In the genomic region with DNA sequence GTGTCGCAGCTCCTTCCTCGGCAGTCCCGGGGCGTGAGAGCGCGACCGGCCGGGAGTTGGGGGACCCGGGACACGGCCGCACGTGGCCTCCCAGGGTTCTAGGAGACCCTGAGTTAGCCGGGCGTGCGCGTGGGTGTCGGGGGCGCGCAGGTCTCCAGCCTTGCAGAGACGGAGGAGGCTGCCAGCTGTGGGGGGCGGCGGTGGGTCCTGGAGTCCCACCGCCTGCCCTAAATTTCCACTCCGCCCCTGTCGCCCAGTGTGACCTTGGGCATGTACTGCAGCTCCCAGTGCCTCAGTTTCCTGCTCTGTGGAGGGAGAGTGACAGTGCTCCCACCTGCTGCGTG, we compare ENCODE assay signal across 8 cellular contexts. TPM values are rescaled to one million over a fixed set of nuclear protein-coding genes. Genes with fewer than 3 reads are reported as not detected.
DNase-seq lines count a peak whose midpoint lies in the region; ATAC-seq and TF ChIP-seq lines count a peak whose summit lies in the region.

No MANE protein-coding gene starts in this region.

- no peaks in the 10 kb centered on the region for H3K9me3 Mint-ChIP-seq in activated CD8-positive, alpha-beta memory T cell treated with anti-CD3 and anti-CD28 coated beads, Interleukin-2, amount 10 ng/mL, durations not matched to agents 7 days and 5 days (ENCODE audit: low read depth)

- H3K9me2 ChIP-seq in DOHH2 (replicated peaks; ENCODE audit: control insufficient read depth, low read length), result no peaks in the 10 kb centered on the region

- no peaks in the 10 kb centered on the region for H3F3A ChIP-seq in DOHH2 (ENCODE audit: control insufficient read depth, insufficient read depth)

- no peaks in the 10 kb centered on the region for H4K20me1 ChIP-seq in DOHH2 (ENCODE audit: control insufficient read depth, insufficient read depth, low read depth, low read length)

- DNase-seq in left ventricle myocardium superior (no peak), NCI-H2196 (lab: John Stamatoyannopoulos, UW; ENCODE audit: unreplicated experiment) (no peak)
- DNase-seq in activated CD8-positive, alpha-beta memory T cell treated with anti-CD3 and anti-CD28 coated beads, Interleukin-2, amount 10 ng/mL, durations not matched to agents 7 days and 5 days, result no peak
- DNase-seq in effector CD8-positive, alpha-beta T cell (lab: John Stamatoyannopoulos, UW), result no peak

- H3K9me3 ChIP-seq in DOHH2 (ENCODE audit: control insufficient read depth, insufficient read depth, low read length) (no peaks in the 10 kb centered on the region), skeletal muscle tissue (ENCODE audit: control insufficient read depth in 3 of 3, low read length in 3 of 3) (no peaks in the 10 kb centered on the region)

- H3K9ac ChIP-seq in skeletal muscle tissue (ENCODE audit: low read depth in 1 of 3, low read length in 3 of 3), result peak overlapping the region in 2 of 3 donors; percentile 45 to 62

- H3K27me3 ChIP-seq in DOHH2 (ENCODE audit: control insufficient read depth, low read length) (peaks cover 2% of the 10 kb centered on the region; the same call in 1 of the 2 replicates), skeletal muscle tissue (ENCODE audit: control insufficient read depth in 3 of 3, insufficient read depth in 3 of 3, low read length in 3 of 3) (no peaks in the 10 kb centered on the region)

- no peak overlapping the region for H3K27ac ChIP-seq in DOHH2 (ENCODE audit: low read depth, low read length)
- peak overlapping the region; percentile 7; the same call in 1 of the 2 replicates for H3K27ac ChIP-seq in VCaP
- H3K27ac ChIP-seq in skeletal muscle tissue (ENCODE audit: low read depth, low read length), result no peak overlapping the region

- H3K4me3 ChIP-seq in DOHH2 (ENCODE audit: low read length) (peak overlapping the region; percentile 63), skeletal muscle tissue (ENCODE audit: low read length in 3 of 3) (peak overlapping the region; percentile 30 to 66 (median 65))

- H3K4me2 ChIP-seq in DOHH2 (ENCODE audit: low read length), result peak overlapping the region; percentile 81

- CTCF ChIA-PET in activated CD8-positive, alpha-beta memory T cell treated with anti-CD3 and anti-CD28 coated beads, Interleukin-2, amount 10 ng/mL, durations not matched to agents 7 days and 5 days (lab: Charles Lee), result no interaction called here

- H3K79me2 ChIP-seq in DOHH2 (ENCODE audit: control insufficient read depth, low read length), result no peaks in the 10 kb centered on the region

- H3K36me3 ChIP-seq in DOHH2 (ENCODE audit: control insufficient read depth, low read length) (no peaks in the 10 kb centered on the region), skeletal muscle tissue (ENCODE audit: control insufficient read depth in 3 of 3, insufficient read depth in 3 of 3, low read length in 3 of 3) (no peaks in the 10 kb centered on the region)

- intact Hi-C loops in left ventricle myocardium superior (cut with micrococcal nuclease), result no loop called here

- ATAC-seq in left ventricle myocardium superior (peak; percentile 1), HG02798 (IDR thresholded peaks at IDR 0.05; ENCODE audit: poor library complexity, unreplicated experiment) (no peak)
- ATAC-seq in activated CD8-positive, alpha-beta memory T cell treated with anti-CD3 and anti-CD28 coated beads, Interleukin-2, amount 10 ng/mL, durations not matched to agents 7 days and 5 days, result no peak

- H3K4me1 ChIP-seq in DOHH2 (ENCODE audit: control insufficient read depth, low read length), result peaks cover 16% of the 10 kb centered on the region
- H3K4me1 ChIP-seq in skeletal muscle tissue (ENCODE audit: control insufficient read depth in 3 of 3, insufficient read depth in 3 of 3, low read length in 3 of 3), result peaks cover 4 to 6% (median 6%) of the 10 kb centered on the region in 3 donors

- no peak overlapping the region for H3K27ac Mint-ChIP-seq in activated CD8-positive, alpha-beta memory T cell treated with anti-CD3 and anti-CD28 coated beads, Interleukin-2, amount 10 ng/mL, durations not matched to agents 7 days and 5 days

- H3K4me1 Mint-ChIP-seq in activated CD8-positive, alpha-beta memory T cell treated with anti-CD3 and anti-CD28 coated beads, Interleukin-2, amount 10 ng/mL, durations not matched to agents 7 days and 5 days, result peaks cover 20% of the 10 kb centered on the region

- peaks cover 5% of the 10 kb centered on the region for H3K27me3 Mint-ChIP-seq in activated CD8-positive, alpha-beta memory T cell treated with anti-CD3 and anti-CD28 coated beads, Interleukin-2, amount 10 ng/mL, durations not matched to agents 7 days and 5 days

- no peak overlapping the region for H3K4me3 Mint-ChIP-seq in activated CD8-positive, alpha-beta memory T cell treated with anti-CD3 and anti-CD28 coated beads, Interleukin-2, amount 10 ng/mL, durations not matched to agents 7 days and 5 days

- TF ChIP-seq CTCF in DOHH2 (IDR thresholded peaks at IDR 0.05; ENCODE audit: low read depth, low read length, poor library complexity, severe bottlenecking) (no peak), VCaP (conservative IDR thresholded peaks at IDR 0.05) (no peak)

- no peaks in the 10 kb centered on the region for H3K36me3 Mint-ChIP-seq in activated CD8-positive, alpha-beta memory T cell treated with anti-CD3 and anti-CD28 coated beads, Interleukin-2, amount 10 ng/mL, durations not matched to agents 7 days and 5 days

RNA-seq across cellular contexts. Expression of a gene that starts 18.8 kb away (rescaled TPM):
- 16.0 TPM for total RNA-seq in left ventricle myocardium superior
- 13.0 TPM for total RNA-seq in skeletal muscle tissue
- 100 to 1,000 TPM in 1 of 2 experiments, 10 to 100 TPM in 1; 88.2 to 102 TPM for total RNA-seq in activated CD8-positive, alpha-beta memory T cell treated with anti-CD3 and anti-CD28 coated beads, Interleukin-2, amount 10 ng/mL, durations not matched to agents 7 days and 5 days

RNA-seq across cellular contexts. Expression of a gene that starts 52.9 kb away (rescaled TPM):
- total RNA-seq in left ventricle myocardium superior, result 1.6 TPM
- 2.6 TPM for total RNA-seq in skeletal muscle tissue
- 1 to 10 TPM; 1.4 to 3.5 TPM for total RNA-seq in activated CD8-positive, alpha-beta memory T cell treated with anti-CD3 and anti-CD28 coated beads, Interleukin-2, amount 10 ng/mL, durations not matched to agents 7 days and 5 days
